Comparison of ENCODE assay signal across 1 cellular context in the genomic region with DNA sequence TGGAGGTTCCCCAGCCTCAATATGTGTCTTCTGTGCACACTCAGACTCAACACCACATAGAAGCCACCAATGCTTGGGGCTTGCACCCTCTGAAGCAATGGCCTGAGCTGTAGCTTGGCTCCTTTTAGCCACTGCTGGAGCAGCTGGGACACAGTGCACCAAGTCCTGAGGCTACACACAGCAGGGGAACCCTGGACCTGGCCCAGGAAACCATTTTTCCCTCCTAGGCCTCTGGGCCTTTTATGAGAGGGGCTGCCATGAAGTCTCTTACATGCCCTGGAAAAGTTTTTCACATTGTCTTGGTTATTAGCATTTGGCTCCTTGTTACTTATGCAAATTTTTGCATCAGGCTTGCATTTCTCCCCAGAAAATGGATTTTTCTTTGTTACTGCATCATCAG.
TF ChIP-seq lines count a peak whose summit lies in the region.

No MANE protein-coding gene starts in this region.

TF ChIP-seq in HEK293, 187 proteins besides CTCF, POLR2A, EP300 and RAD21 (continued from another document):
- TF ChIP-seq, protein P1, sequence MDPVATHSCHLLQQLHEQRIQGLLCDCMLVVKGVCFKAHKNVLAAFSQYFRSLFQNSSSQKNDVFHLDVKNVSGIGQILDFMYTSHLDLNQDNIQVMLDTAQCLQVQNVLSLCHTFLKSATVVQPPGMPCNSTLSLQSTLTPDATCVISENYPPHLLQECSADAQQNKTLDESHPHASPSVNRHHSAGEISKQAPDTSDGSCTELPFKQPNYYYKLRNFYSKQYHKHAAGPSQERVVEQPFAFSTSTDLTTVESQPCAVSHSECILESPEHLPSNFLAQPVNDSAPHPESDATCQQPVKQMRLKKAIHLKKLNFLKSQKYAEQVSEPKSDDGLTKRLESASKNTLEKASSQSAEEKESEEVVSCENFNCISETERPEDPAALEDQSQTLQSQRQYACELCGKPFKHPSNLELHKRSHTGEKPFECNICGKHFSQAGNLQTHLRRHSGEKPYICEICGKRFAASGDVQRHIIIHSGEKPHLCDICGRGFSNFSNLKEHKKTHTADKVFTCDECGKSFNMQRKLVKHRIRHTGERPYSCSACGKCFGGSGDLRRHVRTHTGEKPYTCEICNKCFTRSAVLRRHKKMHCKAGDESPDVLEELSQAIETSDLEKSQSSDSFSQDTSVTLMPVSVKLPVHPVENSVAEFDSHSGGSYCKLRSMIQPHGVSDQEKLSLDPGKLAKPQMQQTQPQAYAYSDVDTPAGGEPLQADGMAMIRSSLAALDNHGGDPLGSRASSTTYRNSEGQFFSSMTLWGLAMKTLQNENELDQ (tag by site-specific recombination; IDR thresholded peaks at IDR 0.05; ENCODE audit: low read depth): no peak
- TF ChIP-seq ZNF768 (tag by site-specific recombination; IDR thresholded peaks at IDR 0.05) (no peak), ZNF138 (tag by site-specific recombination; IDR thresholded peaks at IDR 0.05; ENCODE audit: borderline replicate concordance) (no peak), ZNF121 (tag by site-specific recombination; IDR thresholded peaks at IDR 0.05) (no peak)
